ENCODE assay signal across 14 cellular contexts in the genomic region with DNA sequence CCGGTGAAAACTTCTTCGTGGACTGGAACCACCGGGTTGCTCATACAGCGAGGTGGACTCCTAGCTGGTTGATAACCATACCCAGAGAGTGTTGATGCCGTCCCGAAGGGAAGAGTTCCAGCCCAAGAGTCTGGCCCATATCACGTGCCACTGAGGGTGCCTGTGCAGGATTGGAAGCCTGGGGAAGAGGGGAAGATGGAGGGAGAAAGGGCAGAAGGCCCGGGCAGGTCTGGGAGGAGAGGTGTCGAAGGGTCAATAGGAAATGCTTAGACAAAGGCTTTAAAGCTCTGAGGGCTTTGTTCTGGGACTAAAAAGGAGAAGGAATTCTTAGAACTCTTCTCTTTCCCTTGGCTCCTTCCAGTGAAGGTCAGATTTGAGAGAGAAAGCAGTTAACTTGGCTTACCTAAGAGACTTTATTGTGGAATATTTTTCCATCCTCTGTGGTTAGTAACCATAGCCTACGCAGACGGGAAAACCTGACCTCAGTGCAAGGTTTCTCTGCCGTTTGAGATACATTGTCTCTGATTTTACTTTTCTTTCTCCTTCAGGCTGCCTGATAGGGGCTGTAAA.
DNase-seq lines count a peak whose midpoint lies in the region; ATAC-seq and TF ChIP-seq lines count a peak whose summit lies in the region.
"Had no signal": no experiment of that assay in that cellular context is flagged by ENCODE, and none has a peak within 500 bp of the region (broad histone marks: within the 10 kb centered on the region; RNA-seq: fewer than 3 reads in every experiment).

No MANE protein-coding gene starts in this region.

- peak overlapping the region; percentile 10 for H3K9ac ChIP-seq in rectal smooth muscle tissue (ENCODE audit: low read length)

- peak overlapping the region; percentile 21 for H3K27ac ChIP-seq in AG04450 (ENCODE audit: low read depth, low read length)
- H3K27ac ChIP-seq in rectal smooth muscle tissue (ENCODE audit: low read depth, low read length), result peak overlapping the region; percentile 85
- H3K27ac ChIP-seq: SJCRH30 had no signal

- H3K36me3 ChIP-seq in rectal smooth muscle tissue (ENCODE audit: control insufficient read depth, insufficient read depth, low read length), result peaks cover 2% of the 10 kb centered on the region

- peaks cover 11% of the 10 kb centered on the region for H3K4me1 ChIP-seq in rectal smooth muscle tissue (ENCODE audit: control insufficient read depth, insufficient read depth, low read length)
- H3K4me1 ChIP-seq: Caco-2, SJCRH30 had no signal

- H3K4me1 Mint-ChIP-seq in WTC11 (peaks cover 10% of the 10 kb centered on the region), mesothelial cell of epicardium (no peaks in the 10 kb centered on the region)

- H3K36me3 Mint-ChIP-seq in WTC11 (peaks cover 38% of the 10 kb centered on the region), mesothelial cell of epicardium (peaks cover 38% of the 10 kb centered on the region)

- POLR2A ChIA-PET in AG04450 (lab: Yijun Ruan, JAX), result no interaction called here
- POLR2A ChIA-PET in WTC11 (lab: Charles Lee), result no interaction called here

- peak overlapping the region; percentile 28; the same call in 1 of the 2 replicates for H3K27ac Mint-ChIP-seq in WTC11
- H3K27ac Mint-ChIP-seq in mesothelial cell of epicardium, result no peak overlapping the region
- H3K27ac Mint-ChIP-seq: progenitor cell of endocrine pancreas had no signal

- no peaks in the 10 kb centered on the region for H3K27me3 ChIP-seq in AG04450 (ENCODE audit: control insufficient read depth, insufficient read depth, low read length)
- no peaks in the 10 kb centered on the region for H3K27me3 ChIP-seq in rectal smooth muscle tissue (ENCODE audit: control insufficient read depth, insufficient read depth, low read length)
- H3K27me3 ChIP-seq: SJCRH30 had no signal

- peaks cover 30% of the 10 kb centered on the region for H3K9me3 Mint-ChIP-seq in WTC11
- peaks cover 38% of the 10 kb centered on the region for H3K9me3 Mint-ChIP-seq in mesothelial cell of epicardium

- no peak overlapping the region; the same call in 1 of the 2 replicates for H3K4me3 Mint-ChIP-seq in WTC11
- no peak overlapping the region for H3K4me3 Mint-ChIP-seq in mesothelial cell of epicardium

- H3K9me3 ChIP-seq in AG04450 (ENCODE audit: control insufficient read depth, insufficient read depth, low read length), result no peaks in the 10 kb centered on the region
- H3K9me3 ChIP-seq: Caco-2, SJCRH30 had no signal

- ATAC-seq in WTC11, result peak; percentile 60

- CTCF ChIA-PET in AG04450 (lab: Charles Lee) (interaction anchor here (0.5 to 5.5 kb wide), 19 partner anchors 9 to 696 kb away, joined by 3 to 133 read pairs (median 5); a partner anchor contains a TSS), WTC11 (lab: Charles Lee) (interaction anchor here (0.8 to 2.5 kb wide), 4 partner anchors 9 to 94 kb away, joined by 3 to 13 read pairs (median 7); no protein-coding TSS in a partner anchor)

- H3K27me3 Mint-ChIP-seq in WTC11 (ENCODE audit: low read depth), result no peaks in the 10 kb centered on the region
- H3K27me3 Mint-ChIP-seq in mesothelial cell of epicardium (ENCODE audit: low read depth), result no peaks in the 10 kb centered on the region
- H3K27me3 Mint-ChIP-seq: progenitor cell of endocrine pancreas had no signal

- no peak for TF ChIP-seq CTCF in AG04450 (IDR thresholded peaks at IDR 0.05; ENCODE audit: low read depth, low read length)
- no peak for TF ChIP-seq CTCF in WTC11 (IDR thresholded peaks at IDR 0.05)
- no peak for TF ChIP-seq CTCF in mesothelial cell of epicardium (IDR thresholded peaks at IDR 0.05; ENCODE audit: unreplicated experiment)

- no peak for DNase-seq in AG04450 (ENCODE audit: low read depth, low spot score)
- DNase-seq in WTC11 (ENCODE audit: low spot score), result no peak
- peak; percentile 26 for DNase-seq in globus pallidus (ENCODE audit: low spot score)
- no peak for DNase-seq in mesothelial cell of epicardium (ENCODE audit: low spot score in 2 of 2, unreplicated experiment in 2 of 2)
- no peak for DNase-seq in NCI-H1048 (lab: John Stamatoyannopoulos, UW)
- no peak for DNase-seq in stimulated activated CD4-positive, alpha-beta T cell treated with anti-CD3 and anti-CD28 coated beads, Interleukin-4, amount 100 ng/mL, for 24 hours
- DNase-seq in cerebellar nuclear complex (lab: John Stamatoyannopoulos, UW), result no peak
- DNase-seq: activated gamma-delta T cell, kidney had no signal

- H3K4me3 ChIP-seq in AG04450 (ENCODE audit: low read depth, low read length), result no peak overlapping the region
- no peak overlapping the region for H3K4me3 ChIP-seq in rectal smooth muscle tissue (ENCODE audit: low read length)
- H3K4me3 ChIP-seq: K562, SJCRH30 had no signal

TF ChIP-seq in WTC11, 78 proteins besides CTCF, POLR2A, EP300 and RAD21 (continues in another document):
- no peak for TF ChIP-seq NFATC4 (CRISPR knock-in tag; IDR thresholded peaks at IDR 0.05)
- TF ChIP-seq SMAD3 (CRISPR knock-in tag; IDR thresholded peaks at IDR 0.05; ENCODE audit: borderline replicate concordance), result no peak
- no peak for TF ChIP-seq SMAD4 (CRISPR knock-in tag; IDR thresholded peaks at IDR 0.05)
- TF ChIP-seq, protein P1, sequence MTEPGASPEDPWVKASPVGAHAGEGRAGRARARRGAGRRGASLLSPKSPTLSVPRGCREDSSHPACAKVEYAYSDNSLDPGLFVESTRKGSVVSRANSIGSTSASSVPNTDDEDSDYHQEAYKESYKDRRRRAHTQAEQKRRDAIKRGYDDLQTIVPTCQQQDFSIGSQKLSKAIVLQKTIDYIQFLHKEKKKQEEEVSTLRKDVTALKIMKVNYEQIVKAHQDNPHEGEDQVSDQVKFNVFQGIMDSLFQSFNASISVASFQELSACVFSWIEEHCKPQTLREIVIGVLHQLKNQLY (CRISPR knock-in tag; IDR thresholded peaks at IDR 0.05), result no peak
- TF ChIP-seq ATF1 (CRISPR knock-in tag; IDR thresholded peaks at IDR 0.05), result no peak
- TF ChIP-seq, protein P2, sequence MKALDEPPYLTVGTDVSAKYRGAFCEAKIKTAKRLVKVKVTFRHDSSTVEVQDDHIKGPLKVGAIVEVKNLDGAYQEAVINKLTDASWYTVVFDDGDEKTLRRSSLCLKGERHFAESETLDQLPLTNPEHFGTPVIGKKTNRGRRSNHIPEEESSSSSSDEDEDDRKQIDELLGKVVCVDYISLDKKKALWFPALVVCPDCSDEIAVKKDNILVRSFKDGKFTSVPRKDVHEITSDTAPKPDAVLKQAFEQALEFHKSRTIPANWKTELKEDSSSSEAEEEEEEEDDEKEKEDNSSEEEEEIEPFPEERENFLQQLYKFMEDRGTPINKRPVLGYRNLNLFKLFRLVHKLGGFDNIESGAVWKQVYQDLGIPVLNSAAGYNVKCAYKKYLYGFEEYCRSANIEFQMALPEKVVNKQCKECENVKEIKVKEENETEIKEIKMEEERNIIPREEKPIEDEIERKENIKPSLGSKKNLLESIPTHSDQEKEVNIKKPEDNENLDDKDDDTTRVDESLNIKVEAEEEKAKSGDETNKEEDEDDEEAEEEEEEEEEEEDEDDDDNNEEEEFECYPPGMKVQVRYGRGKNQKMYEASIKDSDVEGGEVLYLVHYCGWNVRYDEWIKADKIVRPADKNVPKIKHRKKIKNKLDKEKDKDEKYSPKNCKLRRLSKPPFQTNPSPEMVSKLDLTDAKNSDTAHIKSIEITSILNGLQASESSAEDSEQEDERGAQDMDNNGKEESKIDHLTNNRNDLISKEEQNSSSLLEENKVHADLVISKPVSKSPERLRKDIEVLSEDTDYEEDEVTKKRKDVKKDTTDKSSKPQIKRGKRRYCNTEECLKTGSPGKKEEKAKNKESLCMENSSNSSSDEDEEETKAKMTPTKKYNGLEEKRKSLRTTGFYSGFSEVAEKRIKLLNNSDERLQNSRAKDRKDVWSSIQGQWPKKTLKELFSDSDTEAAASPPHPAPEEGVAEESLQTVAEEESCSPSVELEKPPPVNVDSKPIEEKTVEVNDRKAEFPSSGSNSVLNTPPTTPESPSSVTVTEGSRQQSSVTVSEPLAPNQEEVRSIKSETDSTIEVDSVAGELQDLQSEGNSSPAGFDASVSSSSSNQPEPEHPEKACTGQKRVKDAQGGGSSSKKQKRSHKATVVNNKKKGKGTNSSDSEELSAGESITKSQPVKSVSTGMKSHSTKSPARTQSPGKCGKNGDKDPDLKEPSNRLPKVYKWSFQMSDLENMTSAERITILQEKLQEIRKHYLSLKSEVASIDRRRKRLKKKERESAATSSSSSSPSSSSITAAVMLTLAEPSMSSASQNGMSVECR (CRISPR knock-in tag; IDR thresholded peaks at IDR 0.05; ENCODE audit: borderline replicate concordance), result no peak
- TF ChIP-seq, protein P3, sequence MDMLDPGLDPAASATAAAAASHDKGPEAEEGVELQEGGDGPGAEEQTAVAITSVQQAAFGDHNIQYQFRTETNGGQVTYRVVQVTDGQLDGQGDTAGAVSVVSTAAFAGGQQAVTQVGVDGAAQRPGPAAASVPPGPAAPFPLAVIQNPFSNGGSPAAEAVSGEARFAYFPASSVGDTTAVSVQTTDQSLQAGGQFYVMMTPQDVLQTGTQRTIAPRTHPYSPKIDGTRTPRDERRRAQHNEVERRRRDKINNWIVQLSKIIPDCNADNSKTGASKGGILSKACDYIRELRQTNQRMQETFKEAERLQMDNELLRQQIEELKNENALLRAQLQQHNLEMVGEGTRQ (CRISPR knock-in tag; IDR thresholded peaks at IDR 0.05), result no peak
- TF ChIP-seq CBFB (CRISPR knock-in tag; IDR thresholded peaks at IDR 0.05; ENCODE audit: low read depth), result no peak
- TF ChIP-seq MXD4 (CRISPR knock-in tag; IDR thresholded peaks at IDR 0.05; ENCODE audit: borderline replicate concordance), result no peak
- TF ChIP-seq, protein P4, sequence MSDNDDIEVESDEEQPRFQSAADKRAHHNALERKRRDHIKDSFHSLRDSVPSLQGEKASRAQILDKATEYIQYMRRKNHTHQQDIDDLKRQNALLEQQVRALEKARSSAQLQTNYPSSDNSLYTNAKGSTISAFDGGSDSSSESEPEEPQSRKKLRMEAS (CRISPR knock-in tag; IDR thresholded peaks at IDR 0.05), result no peak
- TF ChIP-seq RELA (CRISPR knock-in tag; IDR thresholded peaks at IDR 0.05; ENCODE audit: borderline replicate concordance), result no peak
- TF ChIP-seq JAZF1 (CRISPR knock-in tag; IDR thresholded peaks at IDR 0.05), result no peak
- TF ChIP-seq TEAD1 (CRISPR knock-in tag; IDR thresholded peaks at IDR 0.05), result no peak
- TF ChIP-seq, protein P5, sequence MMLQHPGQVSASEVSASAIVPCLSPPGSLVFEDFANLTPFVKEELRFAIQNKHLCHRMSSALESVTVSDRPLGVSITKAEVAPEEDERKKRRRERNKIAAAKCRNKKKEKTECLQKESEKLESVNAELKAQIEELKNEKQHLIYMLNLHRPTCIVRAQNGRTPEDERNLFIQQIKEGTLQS (CRISPR knock-in tag; conservative IDR thresholded peaks at IDR 0.05), result no peak
- TF ChIP-seq, protein P6, sequence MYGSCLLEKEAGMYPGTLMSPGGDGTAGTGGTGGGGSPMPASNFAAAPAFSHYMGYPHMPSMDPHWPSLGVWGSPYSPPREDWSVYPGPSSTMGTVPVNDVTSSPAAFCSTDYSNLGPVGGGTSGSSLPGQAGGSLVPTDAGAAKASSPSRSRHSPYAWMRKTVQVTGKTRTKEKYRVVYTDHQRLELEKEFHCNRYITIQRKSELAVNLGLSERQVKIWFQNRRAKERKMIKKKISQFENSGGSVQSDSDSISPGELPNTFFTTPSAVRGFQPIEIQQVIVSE (CRISPR knock-in tag; IDR thresholded peaks at IDR 0.05; ENCODE audit: borderline replicate concordance), result no peak
